Comparison of ENCODE assay signal across 1 cellular context in the genomic region with DNA sequence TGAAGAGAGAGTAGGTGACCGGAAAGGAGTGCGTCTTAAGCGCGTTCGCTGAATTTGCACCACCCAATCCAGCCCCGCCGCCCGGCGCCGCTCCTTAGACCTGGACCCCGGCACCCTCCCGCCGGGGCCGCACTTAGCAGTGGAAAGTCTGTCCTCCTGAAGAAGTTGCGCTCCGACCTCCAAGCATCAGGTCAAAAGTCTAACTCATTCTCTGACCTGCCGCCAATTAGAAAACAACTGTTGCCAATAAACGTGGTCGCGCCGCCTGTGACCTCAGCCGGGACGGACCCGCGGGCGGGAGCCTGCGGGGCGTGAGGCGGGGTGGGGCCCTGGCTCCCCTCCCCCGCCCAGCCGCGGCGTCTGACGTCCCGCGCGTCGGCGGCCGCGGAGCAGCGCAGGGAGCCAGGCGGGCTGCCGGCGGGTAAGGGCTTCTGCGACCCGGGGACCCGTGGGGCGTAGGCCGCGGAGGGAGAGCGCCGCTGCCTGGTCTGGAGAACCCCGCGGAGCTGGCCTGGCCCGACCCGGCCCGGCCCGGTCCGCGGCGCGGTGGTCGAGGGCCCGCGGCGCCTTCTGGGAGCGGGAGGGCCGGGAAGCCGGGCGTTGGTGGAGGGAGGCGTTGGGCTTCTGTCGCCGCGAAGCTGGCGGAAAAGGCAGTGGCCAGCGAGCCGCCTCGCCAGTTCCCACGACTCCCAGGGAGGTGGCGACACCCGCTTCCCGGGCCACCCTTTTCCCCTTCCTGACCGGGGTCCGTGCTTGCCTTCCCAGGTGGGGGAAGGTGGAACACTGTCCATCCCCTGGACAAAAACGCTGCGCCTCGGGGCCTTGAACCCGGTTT.
TF ChIP-seq lines count a peak whose summit lies in the region.

A gene with protein sequence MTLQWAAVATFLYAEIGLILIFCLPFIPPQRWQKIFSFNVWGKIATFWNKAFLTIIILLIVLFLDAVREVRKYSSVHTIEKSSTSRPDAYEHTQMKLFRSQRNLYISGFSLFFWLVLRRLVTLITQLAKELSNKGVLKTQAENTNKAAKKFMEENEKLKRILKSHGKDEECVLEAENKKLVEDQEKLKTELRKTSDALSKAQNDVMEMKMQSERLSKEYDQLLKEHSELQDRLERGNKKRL (plus strand): TSS at position 366 of the 835 bp plus-strand sequence. CDS start 527 bp downstream, outside the sequence.

TF ChIP-seq in HepG2, 621 proteins besides CTCF, POLR2A, EP300 and RAD21 (continued from another document and continues in another):
- TF ChIP-seq, protein P1, sequence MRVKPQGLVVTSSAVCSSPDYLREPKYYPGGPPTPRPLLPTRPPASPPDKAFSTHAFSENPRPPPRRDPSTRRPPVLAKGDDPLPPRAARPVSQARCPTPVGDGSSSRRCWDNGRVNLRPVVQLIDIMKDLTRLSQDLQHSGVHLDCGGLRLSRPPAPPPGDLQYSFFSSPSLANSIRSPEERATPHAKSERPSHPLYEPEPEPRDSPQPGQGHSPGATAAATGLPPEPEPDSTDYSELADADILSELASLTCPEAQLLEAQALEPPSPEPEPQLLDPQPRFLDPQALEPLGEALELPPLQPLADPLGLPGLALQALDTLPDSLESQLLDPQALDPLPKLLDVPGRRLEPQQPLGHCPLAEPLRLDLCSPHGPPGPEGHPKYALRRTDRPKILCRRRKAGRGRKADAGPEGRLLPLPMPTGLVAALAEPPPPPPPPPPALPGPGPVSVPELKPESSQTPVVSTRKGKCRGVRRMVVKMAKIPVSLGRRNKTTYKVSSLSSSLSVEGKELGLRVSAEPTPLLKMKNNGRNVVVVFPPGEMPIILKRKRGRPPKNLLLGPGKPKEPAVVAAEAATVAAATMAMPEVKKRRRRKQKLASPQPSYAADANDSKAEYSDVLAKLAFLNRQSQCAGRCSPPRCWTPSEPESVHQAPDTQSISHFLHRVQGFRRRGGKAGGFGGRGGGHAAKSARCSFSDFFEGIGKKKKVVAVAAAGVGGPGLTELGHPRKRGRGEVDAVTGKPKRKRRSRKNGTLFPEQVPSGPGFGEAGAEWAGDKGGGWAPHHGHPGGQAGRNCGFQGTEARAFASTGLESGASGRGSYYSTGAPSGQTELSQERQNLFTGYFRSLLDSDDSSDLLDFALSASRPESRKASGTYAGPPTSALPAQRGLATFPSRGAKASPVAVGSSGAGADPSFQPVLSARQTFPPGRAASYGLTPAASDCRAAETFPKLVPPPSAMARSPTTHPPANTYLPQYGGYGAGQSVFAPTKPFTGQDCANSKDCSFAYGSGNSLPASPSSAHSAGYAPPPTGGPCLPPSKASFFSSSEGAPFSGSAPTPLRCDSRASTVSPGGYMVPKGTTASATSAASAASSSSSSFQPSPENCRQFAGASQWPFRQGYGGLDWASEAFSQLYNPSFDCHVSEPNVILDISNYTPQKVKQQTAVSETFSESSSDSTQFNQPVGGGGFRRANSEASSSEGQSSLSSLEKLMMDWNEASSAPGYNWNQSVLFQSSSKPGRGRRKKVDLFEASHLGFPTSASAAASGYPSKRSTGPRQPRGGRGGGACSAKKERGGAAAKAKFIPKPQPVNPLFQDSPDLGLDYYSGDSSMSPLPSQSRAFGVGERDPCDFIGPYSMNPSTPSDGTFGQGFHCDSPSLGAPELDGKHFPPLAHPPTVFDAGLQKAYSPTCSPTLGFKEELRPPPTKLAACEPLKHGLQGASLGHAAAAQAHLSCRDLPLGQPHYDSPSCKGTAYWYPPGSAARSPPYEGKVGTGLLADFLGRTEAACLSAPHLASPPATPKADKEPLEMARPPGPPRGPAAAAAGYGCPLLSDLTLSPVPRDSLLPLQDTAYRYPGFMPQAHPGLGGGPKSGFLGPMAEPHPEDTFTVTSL (CRISPR knock-in tag; IDR thresholded peaks at IDR 0.05; ENCODE audit: borderline replicate concordance), result peak; percentile 30; the same call in 1 of the 2 replicates
- TF ChIP-seq RBM22 (optimal IDR thresholded peaks at IDR 0.05; ENCODE audit: low read length), result peak; percentile 50
- TF ChIP-seq, protein P2, sequence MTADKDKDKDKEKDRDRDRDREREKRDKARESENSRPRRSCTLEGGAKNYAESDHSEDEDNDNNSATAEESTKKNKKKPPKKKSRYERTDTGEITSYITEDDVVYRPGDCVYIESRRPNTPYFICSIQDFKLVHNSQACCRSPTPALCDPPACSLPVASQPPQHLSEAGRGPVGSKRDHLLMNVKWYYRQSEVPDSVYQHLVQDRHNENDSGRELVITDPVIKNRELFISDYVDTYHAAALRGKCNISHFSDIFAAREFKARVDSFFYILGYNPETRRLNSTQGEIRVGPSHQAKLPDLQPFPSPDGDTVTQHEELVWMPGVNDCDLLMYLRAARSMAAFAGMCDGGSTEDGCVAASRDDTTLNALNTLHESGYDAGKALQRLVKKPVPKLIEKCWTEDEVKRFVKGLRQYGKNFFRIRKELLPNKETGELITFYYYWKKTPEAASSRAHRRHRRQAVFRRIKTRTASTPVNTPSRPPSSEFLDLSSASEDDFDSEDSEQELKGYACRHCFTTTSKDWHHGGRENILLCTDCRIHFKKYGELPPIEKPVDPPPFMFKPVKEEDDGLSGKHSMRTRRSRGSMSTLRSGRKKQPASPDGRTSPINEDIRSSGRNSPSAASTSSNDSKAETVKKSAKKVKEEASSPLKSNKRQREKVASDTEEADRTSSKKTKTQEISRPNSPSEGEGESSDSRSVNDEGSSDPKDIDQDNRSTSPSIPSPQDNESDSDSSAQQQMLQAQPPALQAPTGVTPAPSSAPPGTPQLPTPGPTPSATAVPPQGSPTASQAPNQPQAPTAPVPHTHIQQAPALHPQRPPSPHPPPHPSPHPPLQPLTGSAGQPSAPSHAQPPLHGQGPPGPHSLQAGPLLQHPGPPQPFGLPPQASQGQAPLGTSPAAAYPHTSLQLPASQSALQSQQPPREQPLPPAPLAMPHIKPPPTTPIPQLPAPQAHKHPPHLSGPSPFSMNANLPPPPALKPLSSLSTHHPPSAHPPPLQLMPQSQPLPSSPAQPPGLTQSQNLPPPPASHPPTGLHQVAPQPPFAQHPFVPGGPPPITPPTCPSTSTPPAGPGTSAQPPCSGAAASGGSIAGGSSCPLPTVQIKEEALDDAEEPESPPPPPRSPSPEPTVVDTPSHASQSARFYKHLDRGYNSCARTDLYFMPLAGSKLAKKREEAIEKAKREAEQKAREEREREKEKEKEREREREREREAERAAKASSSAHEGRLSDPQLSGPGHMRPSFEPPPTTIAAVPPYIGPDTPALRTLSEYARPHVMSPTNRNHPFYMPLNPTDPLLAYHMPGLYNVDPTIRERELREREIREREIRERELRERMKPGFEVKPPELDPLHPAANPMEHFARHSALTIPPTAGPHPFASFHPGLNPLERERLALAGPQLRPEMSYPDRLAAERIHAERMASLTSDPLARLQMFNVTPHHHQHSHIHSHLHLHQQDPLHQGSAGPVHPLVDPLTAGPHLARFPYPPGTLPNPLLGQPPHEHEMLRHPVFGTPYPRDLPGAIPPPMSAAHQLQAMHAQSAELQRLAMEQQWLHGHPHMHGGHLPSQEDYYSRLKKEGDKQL (CRISPR knock-in tag; IDR thresholded peaks at IDR 0.05; ENCODE audit: low read depth), result no peak
- TF ChIP-seq EED (CRISPR knock-in tag; IDR thresholded peaks at IDR 0.05), result peak; percentile 56; the same call in 1 of the 2 replicates
- TF ChIP-seq KDM2A (CRISPR knock-in tag; IDR thresholded peaks at IDR 0.05; ENCODE audit: borderline replicate concordance, low read depth), result peak; percentile 80
- no peak for TF ChIP-seq RORA (CRISPR knock-in tag; IDR thresholded peaks at IDR 0.05)
- TF ChIP-seq, protein P3, sequence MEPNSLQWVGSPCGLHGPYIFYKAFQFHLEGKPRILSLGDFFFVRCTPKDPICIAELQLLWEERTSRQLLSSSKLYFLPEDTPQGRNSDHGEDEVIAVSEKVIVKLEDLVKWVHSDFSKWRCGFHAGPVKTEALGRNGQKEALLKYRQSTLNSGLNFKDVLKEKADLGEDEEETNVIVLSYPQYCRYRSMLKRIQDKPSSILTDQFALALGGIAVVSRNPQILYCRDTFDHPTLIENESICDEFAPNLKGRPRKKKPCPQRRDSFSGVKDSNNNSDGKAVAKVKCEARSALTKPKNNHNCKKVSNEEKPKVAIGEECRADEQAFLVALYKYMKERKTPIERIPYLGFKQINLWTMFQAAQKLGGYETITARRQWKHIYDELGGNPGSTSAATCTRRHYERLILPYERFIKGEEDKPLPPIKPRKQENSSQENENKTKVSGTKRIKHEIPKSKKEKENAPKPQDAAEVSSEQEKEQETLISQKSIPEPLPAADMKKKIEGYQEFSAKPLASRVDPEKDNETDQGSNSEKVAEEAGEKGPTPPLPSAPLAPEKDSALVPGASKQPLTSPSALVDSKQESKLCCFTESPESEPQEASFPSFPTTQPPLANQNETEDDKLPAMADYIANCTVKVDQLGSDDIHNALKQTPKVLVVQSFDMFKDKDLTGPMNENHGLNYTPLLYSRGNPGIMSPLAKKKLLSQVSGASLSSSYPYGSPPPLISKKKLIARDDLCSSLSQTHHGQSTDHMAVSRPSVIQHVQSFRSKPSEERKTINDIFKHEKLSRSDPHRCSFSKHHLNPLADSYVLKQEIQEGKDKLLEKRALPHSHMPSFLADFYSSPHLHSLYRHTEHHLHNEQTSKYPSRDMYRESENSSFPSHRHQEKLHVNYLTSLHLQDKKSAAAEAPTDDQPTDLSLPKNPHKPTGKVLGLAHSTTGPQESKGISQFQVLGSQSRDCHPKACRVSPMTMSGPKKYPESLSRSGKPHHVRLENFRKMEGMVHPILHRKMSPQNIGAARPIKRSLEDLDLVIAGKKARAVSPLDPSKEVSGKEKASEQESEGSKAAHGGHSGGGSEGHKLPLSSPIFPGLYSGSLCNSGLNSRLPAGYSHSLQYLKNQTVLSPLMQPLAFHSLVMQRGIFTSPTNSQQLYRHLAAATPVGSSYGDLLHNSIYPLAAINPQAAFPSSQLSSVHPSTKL (CRISPR knock-in tag; IDR thresholded peaks at IDR 0.05), result peak; percentile 33; the same call in 1 of the 2 replicates
- no peak for TF ChIP-seq SIX4 (CRISPR knock-in tag; IDR thresholded peaks at IDR 0.05)
- no peak for TF ChIP-seq KDM6A (CRISPR knock-in tag; IDR thresholded peaks at IDR 0.05; ENCODE audit: low read depth)
- peak; percentile 71; the same call in 1 of the 2 replicates for TF ChIP-seq DMAP1 (CRISPR knock-in tag; IDR thresholded peaks at IDR 0.05)
- TF ChIP-seq ZNF777 (CRISPR knock-in tag; IDR thresholded peaks at IDR 0.05), result peak; percentile 81
- TF ChIP-seq SOX5 (CRISPR knock-in tag; IDR thresholded peaks at IDR 0.05; ENCODE audit: borderline replicate concordance), result no peak
- TF ChIP-seq ELF1 (CRISPR knock-in tag; IDR thresholded peaks at IDR 0.05), result peak; percentile 40; the same call in 1 of the 2 replicates
- no peak for TF ChIP-seq CBX5 (CRISPR knock-in tag; IDR thresholded peaks at IDR 0.05; ENCODE audit: borderline replicate concordance)
- TF ChIP-seq YY1 (IDR thresholded peaks at IDR 0.05; ENCODE audit: insufficient read depth, insufficient replicate concordance, low read depth, low read length), result peak; percentile 49
- no peak for TF ChIP-seq ZNF703 (CRISPR knock-in tag; IDR thresholded peaks at IDR 0.05; ENCODE audit: borderline replicate concordance)
- TF ChIP-seq PHF21A (CRISPR knock-in tag; IDR thresholded peaks at IDR 0.05), result peak; percentile 63; the same call in 1 of the 2 replicates
- TF ChIP-seq MAF1 (CRISPR knock-in tag; IDR thresholded peaks at IDR 0.05; ENCODE audit: borderline replicate concordance), result no peak
- TF ChIP-seq, protein P4, sequence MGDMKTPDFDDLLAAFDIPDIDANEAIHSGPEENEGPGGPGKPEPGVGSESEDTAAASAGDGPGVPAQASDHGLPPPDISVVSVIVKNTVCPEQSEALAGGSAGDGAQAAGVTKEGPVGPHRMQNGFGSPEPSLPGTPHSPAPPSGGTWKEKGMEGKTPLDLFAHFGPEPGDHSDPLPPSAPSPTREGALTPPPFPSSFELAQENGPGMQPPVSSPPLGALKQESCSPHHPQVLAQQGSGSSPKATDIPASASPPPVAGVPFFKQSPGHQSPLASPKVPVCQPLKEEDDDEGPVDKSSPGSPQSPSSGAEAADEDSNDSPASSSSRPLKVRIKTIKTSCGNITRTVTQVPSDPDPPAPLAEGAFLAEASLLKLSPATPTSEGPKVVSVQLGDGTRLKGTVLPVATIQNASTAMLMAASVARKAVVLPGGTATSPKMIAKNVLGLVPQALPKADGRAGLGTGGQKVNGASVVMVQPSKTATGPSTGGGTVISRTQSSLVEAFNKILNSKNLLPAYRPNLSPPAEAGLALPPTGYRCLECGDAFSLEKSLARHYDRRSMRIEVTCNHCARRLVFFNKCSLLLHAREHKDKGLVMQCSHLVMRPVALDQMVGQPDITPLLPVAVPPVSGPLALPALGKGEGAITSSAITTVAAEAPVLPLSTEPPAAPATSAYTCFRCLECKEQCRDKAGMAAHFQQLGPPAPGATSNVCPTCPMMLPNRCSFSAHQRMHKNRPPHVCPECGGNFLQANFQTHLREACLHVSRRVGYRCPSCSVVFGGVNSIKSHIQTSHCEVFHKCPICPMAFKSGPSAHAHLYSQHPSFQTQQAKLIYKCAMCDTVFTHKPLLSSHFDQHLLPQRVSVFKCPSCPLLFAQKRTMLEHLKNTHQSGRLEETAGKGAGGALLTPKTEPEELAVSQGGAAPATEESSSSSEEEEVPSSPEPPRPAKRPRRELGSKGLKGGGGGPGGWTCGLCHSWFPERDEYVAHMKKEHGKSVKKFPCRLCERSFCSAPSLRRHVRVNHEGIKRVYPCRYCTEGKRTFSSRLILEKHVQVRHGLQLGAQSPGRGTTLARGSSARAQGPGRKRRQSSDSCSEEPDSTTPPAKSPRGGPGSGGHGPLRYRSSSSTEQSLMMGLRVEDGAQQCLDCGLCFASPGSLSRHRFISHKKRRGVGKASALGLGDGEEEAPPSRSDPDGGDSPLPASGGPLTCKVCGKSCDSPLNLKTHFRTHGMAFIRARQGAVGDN (CRISPR knock-in tag; IDR thresholded peaks at IDR 0.05), result peak; percentile 83
- peak; percentile 60 for TF ChIP-seq GATAD1 (CRISPR knock-in tag; IDR thresholded peaks at IDR 0.05)
- TF ChIP-seq TP53 (CRISPR knock-in tag; conservative IDR thresholded peaks at IDR 0.05), result no peak
- TF ChIP-seq, protein P5, sequence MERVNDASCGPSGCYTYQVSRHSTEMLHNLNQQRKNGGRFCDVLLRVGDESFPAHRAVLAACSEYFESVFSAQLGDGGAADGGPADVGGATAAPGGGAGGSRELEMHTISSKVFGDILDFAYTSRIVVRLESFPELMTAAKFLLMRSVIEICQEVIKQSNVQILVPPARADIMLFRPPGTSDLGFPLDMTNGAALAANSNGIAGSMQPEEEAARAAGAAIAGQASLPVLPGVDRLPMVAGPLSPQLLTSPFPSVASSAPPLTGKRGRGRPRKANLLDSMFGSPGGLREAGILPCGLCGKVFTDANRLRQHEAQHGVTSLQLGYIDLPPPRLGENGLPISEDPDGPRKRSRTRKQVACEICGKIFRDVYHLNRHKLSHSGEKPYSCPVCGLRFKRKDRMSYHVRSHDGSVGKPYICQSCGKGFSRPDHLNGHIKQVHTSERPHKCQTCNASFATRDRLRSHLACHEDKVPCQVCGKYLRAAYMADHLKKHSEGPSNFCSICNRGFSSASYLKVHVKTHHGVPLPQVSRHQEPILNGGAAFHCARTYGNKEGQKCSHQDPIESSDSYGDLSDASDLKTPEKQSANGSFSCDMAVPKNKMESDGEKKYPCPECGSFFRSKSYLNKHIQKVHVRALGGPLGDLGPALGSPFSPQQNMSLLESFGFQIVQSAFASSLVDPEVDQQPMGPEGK (CRISPR knock-in tag; IDR thresholded peaks at IDR 0.05), result peak; percentile 87
- TF ChIP-seq XRCC5 (optimal IDR thresholded peaks at IDR 0.05; ENCODE audit: low read length), result peak; percentile 54
- no peak for TF ChIP-seq ZNF256 (CRISPR knock-in tag; conservative IDR thresholded peaks at IDR 0.05)
- 0 out of 2 replicates have a peak, but pooled peaks have one; percentile 8 for TF ChIP-seq CBFB (CRISPR knock-in tag; IDR thresholded peaks at IDR 0.05)
- TF ChIP-seq GATAD2A (CRISPR knock-in tag; IDR thresholded peaks at IDR 0.05), result no peak
- TF ChIP-seq, protein P6, sequence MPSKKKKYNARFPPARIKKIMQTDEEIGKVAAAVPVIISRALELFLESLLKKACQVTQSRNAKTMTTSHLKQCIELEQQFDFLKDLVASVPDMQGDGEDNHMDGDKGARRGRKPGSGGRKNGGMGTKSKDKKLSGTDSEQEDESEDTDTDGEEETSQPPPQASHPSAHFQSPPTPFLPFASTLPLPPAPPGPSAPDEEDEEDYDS (CRISPR knock-in tag; IDR thresholded peaks at IDR 0.05), result 0 out of 2 replicates have a peak, but pooled peaks have one; percentile 14
